Comparison of ENCODE assay signal across 8 cellular contexts in genomic region chr2:86072271-86072858, GRCh38. TPM values are rescaled to one million over a fixed set of nuclear protein-coding genes. Genes with fewer than 3 reads are reported as not detected.
A peak's percentile ranks its signal among the peaks of the same experiment; 100 is the strongest.
DNase-seq lines count a peak whose midpoint lies in the region; ATAC-seq and TF ChIP-seq lines count a peak whose summit lies in the region.

No MANE protein-coding gene starts in this region.

- in situ Hi-C loops in GM13977 (cut with MboI; ENCODE audit: low pct_unique_long_range_greater_than_20kb, low sequenced_read_pairs, unreplicated experiment), result loop anchor here (10.0 kb wide), 1 partner anchor 348 kb away; no protein-coding TSS in a partner anchor

- no peaks in the 10 kb centered on the region for H3K27me3 Mint-ChIP-seq in activated T-helper 2 cell treated with anti-CD3 and anti-CD28 coated beads, Interferon-gamma antibody, Interleukin-2, Interleukin-4, amounts not matched to agents 10 μg/mL and 5 μg/mL and 100 μg/mL, durations not matched to agents 14 hours and 24 hours and 36 hours (ENCODE audit: low read depth)
- no peaks in the 10 kb centered on the region for H3K27me3 Mint-ChIP-seq in activated CD4-positive, alpha-beta T cell treated with anti-CD3 and anti-CD28 coated beads for 36 hours

- H3K4me1 Mint-ChIP-seq in activated T-helper 2 cell treated with anti-CD3 and anti-CD28 coated beads, Interferon-gamma antibody, Interleukin-2, Interleukin-4, amounts not matched to agents 10 μg/mL and 5 μg/mL and 100 μg/mL, durations not matched to agents 14 hours and 24 hours and 36 hours (ENCODE audit: low read depth), result peaks cover 22% of the 10 kb centered on the region
- peaks cover 19% of the 10 kb centered on the region for H3K4me1 Mint-ChIP-seq in activated CD4-positive, alpha-beta T cell treated with anti-CD3 and anti-CD28 coated beads for 36 hours

- no peak for TF ChIP-seq CTCF in GM13977 (IDR thresholded peaks at IDR 0.05; ENCODE audit: extremely low read depth, insufficient read depth, missing control alignments)

- H3K36me3 Mint-ChIP-seq in activated T-helper 2 cell treated with anti-CD3 and anti-CD28 coated beads, Interferon-gamma antibody, Interleukin-2, Interleukin-4, amounts not matched to agents 10 μg/mL and 5 μg/mL and 100 μg/mL, durations not matched to agents 14 hours and 24 hours and 36 hours (ENCODE audit: low read depth), result peaks cover 78% of the 10 kb centered on the region
- peaks cover 59% of the 10 kb centered on the region for H3K36me3 Mint-ChIP-seq in activated CD4-positive, alpha-beta T cell treated with anti-CD3 and anti-CD28 coated beads for 36 hours (ENCODE audit: low read depth)

- peak; percentile 70 for ATAC-seq in HG03354 (IDR thresholded peaks at IDR 0.05; ENCODE audit: poor library complexity, severe bottlenecking, unreplicated experiment)
- ATAC-seq in activated CD4-positive, alpha-beta T cell treated with anti-CD3 and anti-CD28 coated beads for 36 hours, result no peak

- H3K9me3 Mint-ChIP-seq in activated T-helper 2 cell treated with anti-CD3 and anti-CD28 coated beads, Interferon-gamma antibody, Interleukin-2, Interleukin-4, amounts not matched to agents 10 μg/mL and 5 μg/mL and 100 μg/mL, durations not matched to agents 14 hours and 24 hours and 36 hours, result no peaks in the 10 kb centered on the region
- H3K9me3 Mint-ChIP-seq in activated CD4-positive, alpha-beta T cell treated with anti-CD3 and anti-CD28 coated beads for 36 hours (ENCODE audit: low read depth), result no peaks in the 10 kb centered on the region

- DNase-seq in GM13977 (ENCODE audit: low spot score), result peak; percentile 34
- no peak for DNase-seq in activated T-helper 2 cell treated with anti-CD3 and anti-CD28 coated beads, Interferon-gamma antibody, Interleukin-2, Interleukin-4, amounts not matched to agents 10 μg/mL and 5 μg/mL and 100 μg/mL, durations not matched to agents 14 hours and 24 hours and 36 hours (ENCODE audit: low spot score)
- DNase-seq in iris pigment epithelial cell (ENCODE audit: low read depth), result peak; percentile 14
- peak; percentile 40 for DNase-seq in superior temporal gyrus (ENCODE audit: extremely low spot score)
- no peak for DNase-seq in stimulated activated CD4-positive, alpha-beta T cell treated with anti-CD3 and anti-CD28 coated beads, Interleukin-12 subunit alpha, Interleukin-12 subunit beta, amount 100 ng/mL, for 4 hours
- no peak for DNase-seq in activated CD4-positive, alpha-beta T cell treated with anti-CD3 and anti-CD28 coated beads for 36 hours
- DNase-seq in D341Med (ENCODE audit: low spot score), result no peak

- peak overlapping the region; percentile 5 for H3K27ac Mint-ChIP-seq in activated T-helper 2 cell treated with anti-CD3 and anti-CD28 coated beads, Interferon-gamma antibody, Interleukin-2, Interleukin-4, amounts not matched to agents 10 μg/mL and 5 μg/mL and 100 μg/mL, durations not matched to agents 14 hours and 24 hours and 36 hours
- no peak overlapping the region for H3K27ac Mint-ChIP-seq in activated CD4-positive, alpha-beta T cell treated with anti-CD3 and anti-CD28 coated beads for 36 hours

- intact Hi-C loops in activated T-helper 2 cell treated with anti-CD3 and anti-CD28 coated beads, Interferon-gamma antibody, Interleukin-2, Interleukin-4, amounts not matched to agents 10 μg/mL and 5 μg/mL and 100 μg/mL, durations not matched to agents 14 hours and 24 hours and 36 hours (cut with micrococcal nuclease), result no loop called here
- intact Hi-C loops in activated CD4-positive, alpha-beta T cell treated with anti-CD3 and anti-CD28 coated beads for 36 hours (cut with DNase I, micrococcal nuclease), result loop anchor here in 1 of 2 experiments (10.0 kb wide), 1 partner anchor 348 kb away; no protein-coding TSS in a partner anchor

- POLR2A ChIA-PET in activated CD4-positive, alpha-beta T cell treated with anti-CD3 and anti-CD28 coated beads for 36 hours (lab: Charles Lee), result interaction anchor here (0.6 kb wide), 1 partner anchor 126 kb away, joined by 3 read pairs; no protein-coding TSS in a partner anchor

- no peak overlapping the region for H3K4me3 Mint-ChIP-seq in activated T-helper 2 cell treated with anti-CD3 and anti-CD28 coated beads, Interferon-gamma antibody, Interleukin-2, Interleukin-4, amounts not matched to agents 10 μg/mL and 5 μg/mL and 100 μg/mL, durations not matched to agents 14 hours and 24 hours and 36 hours (ENCODE audit: low read depth)
- H3K4me3 Mint-ChIP-seq in activated CD4-positive, alpha-beta T cell treated with anti-CD3 and anti-CD28 coated beads for 36 hours, result no peak overlapping the region

- CTCF ChIA-PET in activated CD4-positive, alpha-beta T cell treated with anti-CD3 and anti-CD28 coated beads for 36 hours (lab: Charles Lee), result no interaction called here

RNA-seq across cellular contexts. Expression of gene POLR1A, which starts 33.3 kb away (rescaled TPM):
- total RNA-seq in activated T-helper 2 cell treated with anti-CD3 and anti-CD28 coated beads, Interferon-gamma antibody, Interleukin-2, Interleukin-4, amounts not matched to agents 10 μg/mL and 5 μg/mL and 100 μg/mL, durations not matched to agents 14 hours and 24 hours and 36 hours, result 54.5 and 61.8 TPM in 2 replicates
- total RNA-seq in activated CD4-positive, alpha-beta T cell treated with anti-CD3 and anti-CD28 coated beads for 36 hours, result 10 to 100 TPM; 38.1 to 45.5 TPM

RNA-seq across cellular contexts. Expression of gene PTCD3, which starts 33.7 kb away (rescaled TPM):
- 190 and 195 TPM in 2 replicates for total RNA-seq in activated T-helper 2 cell treated with anti-CD3 and anti-CD28 coated beads, Interferon-gamma antibody, Interleukin-2, Interleukin-4, amounts not matched to agents 10 μg/mL and 5 μg/mL and 100 μg/mL, durations not matched to agents 14 hours and 24 hours and 36 hours
- total RNA-seq in activated CD4-positive, alpha-beta T cell treated with anti-CD3 and anti-CD28 coated beads for 36 hours, result 100 to 1,000 TPM; 200 to 245 TPM

Comparison
In these comparisons a context has a peak if more than half of its experiments do, and no peak if none do; other contexts are left out.
1. DNase-seq: peak in GM13977 (single experiment), iris pigment epithelial cell (single experiment) and superior temporal gyrus (single experiment); none in activated T-helper 2 cell treated with anti-CD3 and anti-CD28 coated beads, Interferon-gamma antibody, Interleukin-2, Interleukin-4, amounts not matched to agents 10 μg/mL and 5 μg/mL and 100 μg/mL, durations not matched to agents 14 hours and 24 hours and 36 hours (single experiment), stimulated activated CD4-positive, alpha-beta T cell treated with anti-CD3 and anti-CD28 coated beads, Interleukin-12 subunit alpha, Interleukin-12 subunit beta, amount 100 ng/mL, for 4 hours (single experiment), activated CD4-positive, alpha-beta T cell treated with anti-CD3 and anti-CD28 coated beads for 36 hours (single experiment) and D341Med (single experiment).